In genomic region chr2:160397530-160397865, GRCh38 we compare ENCODE assay signal across 13 cellular contexts.
A peak's percentile ranks its signal among the peaks of the same experiment; 100 is the strongest.
DNase-seq lines count a peak whose midpoint lies in the region; ATAC-seq and TF ChIP-seq lines count a peak whose summit lies in the region.
"Had no signal": no experiment of that assay in that cellular context is flagged by ENCODE, and none has a peak within 500 bp of the region (broad histone marks: within the 10 kb centered on the region; RNA-seq: fewer than 3 reads in every experiment).

No MANE protein-coding gene starts in this region.

- H3K27me3 ChIP-seq in HAP-1 (ENCODE audit: low read depth) (no peaks in the 10 kb centered on the region), subcutaneous abdominal adipose tissue (ENCODE audit: control insufficient read depth in 5 of 5, insufficient read depth in 4 of 5, low read length in 5 of 5) (no peaks in the 10 kb centered on the region), esophagus muscularis mucosa (no peaks in the 10 kb centered on the region)
- H3K27me3 ChIP-seq: pancreas had no signal

- H3K4me1 ChIP-seq in HAP-1 (peaks cover 32% of the 10 kb centered on the region), subcutaneous abdominal adipose tissue (ENCODE audit: control insufficient read depth in 5 of 5, insufficient read depth in 5 of 5, low read length in 5 of 5) (peaks cover 0 to 34% (median 20%) of the 10 kb centered on the region in 5 donors), esophagus muscularis mucosa (peaks cover 53 to 90% (median 75%) of the 10 kb centered on the region in 4 donors)

- H3K36me3 ChIP-seq in HAP-1 (replicated peaks) (no peaks in the 10 kb centered on the region), subcutaneous abdominal adipose tissue (ENCODE audit: control insufficient read depth in 5 of 5, insufficient read depth in 5 of 5, low read length in 5 of 5) (no peaks in the 10 kb centered on the region), esophagus muscularis mucosa (no peaks in the 10 kb centered on the region)
- H3K36me3 ChIP-seq: pancreas had no signal

- TF ChIP-seq CTCF in fibroblast of the aortic adventitia (IDR thresholded peaks at IDR 0.05; ENCODE audit: insufficient read depth, low read length) (no peak), esophagus muscularis mucosa (IDR thresholded peaks at IDR 0.05) (no peak)

- DNase-seq in HAP-1 (ENCODE audit: low spot score in 2 of 2) (peak; percentile 59 to 68), fibroblast of the aortic adventitia (ENCODE audit: low read depth) (peak; percentile 67), T-helper 1 cell (no peak), esophagus muscularis mucosa (ENCODE audit: extremely low spot score) (no peak)
- DNase-seq: activated T-cell treated with anti-CD3 and anti-CD28 coated beads, Interleukin-2, amount 50 U/mL, for 48 hours; central memory CD4-positive, alpha-beta T cell; DMS53; pancreas; stimulated activated CD4-positive, alpha-beta T cell treated with anti-CD3 and anti-CD28 coated beads, Interleukin-2, amount 100 ng/mL, for 48 hours; stimulated activated naive CD8-positive, alpha-beta T cell treated with anti-CD3 and anti-CD28 coated beads, Interleukin-15, Interleukin-2, amounts not matched to agents 100 U/mL and 50 U/mL, for 24 hours had no signal

- in situ Hi-C loops in HAP-1 (cut with MboI; ENCODE audit: low sequenced_read_pairs): no loop called here

- no peaks in the 10 kb centered on the region; the same call in 1 of the 2 replicates for H3K9me3 ChIP-seq in HAP-1
- H3K9me3 ChIP-seq in subcutaneous abdominal adipose tissue (ENCODE audit: control insufficient read depth in 5 of 5, low read length in 5 of 5): no peaks in the 10 kb centered on the region
- H3K9me3 ChIP-seq in esophagus muscularis mucosa: no peaks in the 10 kb centered on the region
- H3K9me3 ChIP-seq: pancreas had no signal

- H3K4me3 ChIP-seq in HAP-1: no peak overlapping the region
- H3K4me3 ChIP-seq in fibroblast of the aortic adventitia (ENCODE audit: low read depth, low read length): peak overlapping the region; percentile 7
- H3K4me3 ChIP-seq in subcutaneous abdominal adipose tissue (ENCODE audit: low read depth in 1 of 5, low read length in 5 of 5): no peak overlapping the region
- H3K4me3 ChIP-seq in esophagus muscularis mucosa: no peak overlapping the region
- H3K4me3 ChIP-seq: pancreas had no signal

- no peak for TF ChIP-seq POLR2A in esophagus muscularis mucosa (IDR thresholded peaks at IDR 0.05; ENCODE audit: low read depth)

- H3K9ac ChIP-seq in subcutaneous abdominal adipose tissue (ENCODE audit: low read length in 5 of 5): peak overlapping the region in 1 of 5 donors; percentile 5

- ATAC-seq in SK-N-SH treated with all-trans-retinoic acid at 6 μM for 48 hours: peak; percentile 65
- no peak for ATAC-seq in GM21515 (IDR thresholded peaks at IDR 0.05; ENCODE audit: unreplicated experiment)
- ATAC-seq: pancreas; stimulated activated naive CD8-positive, alpha-beta T cell treated with anti-CD3 and anti-CD28 coated beads, Interleukin-15, Interleukin-2, amounts not matched to agents 100 U/mL and 50 U/mL, for 24 hours had no signal

- TF ChIP-seq EP300 in esophagus muscularis mucosa (IDR thresholded peaks at IDR 0.05): no peak

- H3K27ac ChIP-seq in subcutaneous abdominal adipose tissue (ENCODE audit: low read depth, low read length) (peak overlapping the region; percentile 39), esophagus muscularis mucosa (replicated peaks in 1 of 4) (peak overlapping the region in 1 of 4 donors; percentile 20)
- H3K27ac ChIP-seq: pancreas had no signal

- intact Hi-C loops in esophagus muscularis mucosa (cut with DNase I): no loop called here

- WGBS in esophagus muscularis mucosa: 9% methylated on average over 2 of the region's 2 CpGs

TF ChIP-seq in SK-N-SH treated with all-trans-retinoic acid at 6 μM for 48 hours, 23 proteins besides CTCF, POLR2A, EP300 and RAD21 (continues in another document):
- TF ChIP-seq POU6F1 (CRISPR knock-in tag; IDR thresholded peaks at IDR 0.05; ENCODE audit: borderline replicate concordance, low read depth) (no peak), RARB (CRISPR knock-in tag; IDR thresholded peaks at IDR 0.05) (no peak), ARNTL (CRISPR knock-in tag; IDR thresholded peaks at IDR 0.05; ENCODE audit: borderline replicate concordance, low read depth) (no peak), TOX (CRISPR knock-in tag; IDR thresholded peaks at IDR 0.05; ENCODE audit: borderline replicate concordance) (no peak), CSDC2 (CRISPR knock-in tag; IDR thresholded peaks at IDR 0.05) (no peak), BACH2 (CRISPR knock-in tag; IDR thresholded peaks at IDR 0.05; ENCODE audit: borderline replicate concordance) (no peak), GLIS3 (CRISPR knock-in tag; IDR thresholded peaks at IDR 0.05) (no peak), OSR1 (CRISPR knock-in tag; IDR thresholded peaks at IDR 0.05) (no peak), ZNF70 (CRISPR knock-in tag; IDR thresholded peaks at IDR 0.05) (no peak), ZFP3 (CRISPR knock-in tag; IDR thresholded peaks at IDR 0.05) (no peak), ZFP30 (CRISPR knock-in tag; IDR thresholded peaks at IDR 0.05) (no peak), SNAI2 (CRISPR knock-in tag; IDR thresholded peaks at IDR 0.05) (no peak), ISL1 (CRISPR knock-in tag; IDR thresholded peaks at IDR 0.05) (no peak), PPARA (CRISPR knock-in tag; IDR thresholded peaks at IDR 0.05; ENCODE audit: borderline replicate concordance) (no peak), TCF4 (CRISPR knock-in tag; IDR thresholded peaks at IDR 0.05; ENCODE audit: borderline replicate concordance) (no peak), ZNF8 (CRISPR knock-in tag; IDR thresholded peaks at IDR 0.05) (no peak), ZNF565 (CRISPR knock-in tag; conservative IDR thresholded peaks at IDR 0.05; ENCODE audit: low read depth) (no peak)
- TF ChIP-seq, protein P1, sequence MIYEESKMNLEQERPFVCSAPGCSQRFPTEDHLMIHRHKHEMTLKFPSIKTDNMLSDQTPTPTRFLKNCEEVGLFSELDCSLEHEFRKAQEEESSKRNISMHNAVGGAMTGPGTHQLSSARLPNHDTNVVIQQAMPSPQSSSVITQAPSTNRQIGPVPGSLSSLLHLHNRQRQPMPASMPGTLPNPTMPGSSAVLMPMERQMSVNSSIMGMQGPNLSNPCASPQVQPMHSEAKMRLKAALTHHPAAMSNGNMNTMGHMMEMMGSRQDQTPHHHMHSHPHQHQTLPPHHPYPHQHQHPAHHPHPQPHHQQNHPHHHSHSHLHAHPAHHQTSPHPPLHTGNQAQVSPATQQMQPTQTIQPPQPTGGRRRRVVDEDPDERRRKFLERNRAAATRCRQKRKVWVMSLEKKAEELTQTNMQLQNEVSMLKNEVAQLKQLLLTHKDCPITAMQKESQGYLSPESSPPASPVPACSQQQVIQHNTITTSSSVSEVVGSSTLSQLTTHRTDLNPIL (CRISPR knock-in tag; IDR thresholded peaks at IDR 0.05; ENCODE audit: low read depth): no peak
- TF ChIP-seq, protein P2, sequence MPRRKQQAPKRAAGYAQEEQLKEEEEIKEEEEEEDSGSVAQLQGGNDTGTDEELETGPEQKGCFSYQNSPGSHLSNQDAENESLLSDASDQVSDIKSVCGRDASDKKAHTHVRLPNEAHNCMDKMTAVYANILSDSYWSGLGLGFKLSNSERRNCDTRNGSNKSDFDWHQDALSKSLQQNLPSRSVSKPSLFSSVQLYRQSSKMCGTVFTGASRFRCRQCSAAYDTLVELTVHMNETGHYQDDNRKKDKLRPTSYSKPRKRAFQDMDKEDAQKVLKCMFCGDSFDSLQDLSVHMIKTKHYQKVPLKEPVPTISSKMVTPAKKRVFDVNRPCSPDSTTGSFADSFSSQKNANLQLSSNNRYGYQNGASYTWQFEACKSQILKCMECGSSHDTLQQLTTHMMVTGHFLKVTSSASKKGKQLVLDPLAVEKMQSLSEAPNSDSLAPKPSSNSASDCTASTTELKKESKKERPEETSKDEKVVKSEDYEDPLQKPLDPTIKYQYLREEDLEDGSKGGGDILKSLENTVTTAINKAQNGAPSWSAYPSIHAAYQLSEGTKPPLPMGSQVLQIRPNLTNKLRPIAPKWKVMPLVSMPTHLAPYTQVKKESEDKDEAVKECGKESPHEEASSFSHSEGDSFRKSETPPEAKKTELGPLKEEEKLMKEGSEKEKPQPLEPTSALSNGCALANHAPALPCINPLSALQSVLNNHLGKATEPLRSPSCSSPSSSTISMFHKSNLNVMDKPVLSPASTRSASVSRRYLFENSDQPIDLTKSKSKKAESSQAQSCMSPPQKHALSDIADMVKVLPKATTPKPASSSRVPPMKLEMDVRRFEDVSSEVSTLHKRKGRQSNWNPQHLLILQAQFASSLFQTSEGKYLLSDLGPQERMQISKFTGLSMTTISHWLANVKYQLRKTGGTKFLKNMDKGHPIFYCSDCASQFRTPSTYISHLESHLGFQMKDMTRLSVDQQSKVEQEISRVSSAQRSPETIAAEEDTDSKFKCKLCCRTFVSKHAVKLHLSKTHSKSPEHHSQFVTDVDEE (CRISPR knock-in tag; IDR thresholded peaks at IDR 0.05): no peak

Comparison
In these comparisons a context has a peak if more than half of its experiments do, and no peak if none do; other contexts are left out.
1. DNase-seq: peak in HAP-1 (2 of 2) and fibroblast of the aortic adventitia (single experiment); none in T-helper 1 cell (0 of 5) and esophagus muscularis mucosa (single experiment).